In genomic region chr1:94925561-94926364, GRCh38 we compare ENCODE assay signal across 8 cellular contexts. TPM values are rescaled to one million over a fixed set of nuclear protein-coding genes. Genes with fewer than 3 reads are reported as not detected.
DNase-seq lines count a peak whose midpoint lies in the region; ATAC-seq and TF ChIP-seq lines count a peak whose summit lies in the region.

No MANE protein-coding gene starts in this region.

- H3K27me3 ChIP-seq in mucosa of stomach (ENCODE audit: control insufficient read depth, insufficient read depth, low read length): peaks cover 3% of the 10 kb centered on the region
- no peaks in the 10 kb centered on the region for H3K27me3 ChIP-seq in testis

- H3K4me3 Mint-ChIP-seq in activated T-helper 1 cell treated with anti-CD3 and anti-CD28 coated beads, Interleukin-12 subunit alpha, Interleukin-12 subunit beta, Interleukin-2, Interleukin-4 antibody, amounts not matched to agents 30 ng/mL and 10 ng/mL and 1 ng/mL, durations not matched to agents 14 hours and 24 hours and 36 hours: peak overlapping the region; percentile 78

- WGBS in testis, 2 donors: 1 to 2% methylated on average over 27 to 30 of the region's 36 CpGs

- H3K9me3 ChIP-seq in mucosa of stomach (ENCODE audit: control insufficient read depth, low read length): no peaks in the 10 kb centered on the region
- H3K9me3 ChIP-seq in testis: no peaks in the 10 kb centered on the region

- H3K9ac ChIP-seq in mucosa of stomach (ENCODE audit: low read length): peak overlapping the region; percentile 81

- H3K4me1 ChIP-seq in mucosa of stomach (ENCODE audit: control insufficient read depth, insufficient read depth, low read length): peaks cover 19% of the 10 kb centered on the region
- H3K4me1 ChIP-seq in testis: peaks cover 11% of the 10 kb centered on the region

- H3K4me1 Mint-ChIP-seq in activated T-helper 1 cell treated with anti-CD3 and anti-CD28 coated beads, Interleukin-12 subunit alpha, Interleukin-12 subunit beta, Interleukin-2, Interleukin-4 antibody, amounts not matched to agents 30 ng/mL and 10 ng/mL and 1 ng/mL, durations not matched to agents 14 hours and 24 hours and 36 hours (ENCODE audit: low read depth): peaks cover 21% of the 10 kb centered on the region

- H3K36me3 Mint-ChIP-seq in activated T-helper 1 cell treated with anti-CD3 and anti-CD28 coated beads, Interleukin-12 subunit alpha, Interleukin-12 subunit beta, Interleukin-2, Interleukin-4 antibody, amounts not matched to agents 30 ng/mL and 10 ng/mL and 1 ng/mL, durations not matched to agents 14 hours and 24 hours and 36 hours (ENCODE audit: low read depth): peaks cover 2% of the 10 kb centered on the region

- peak; percentile 1 for TF ChIP-seq CTCF in fibroblast of the aortic adventitia (IDR thresholded peaks at IDR 0.05; ENCODE audit: insufficient read depth, low read length)
- TF ChIP-seq CTCF in testis (IDR thresholded peaks at IDR 0.05): no peak

- H3K27me3 Mint-ChIP-seq in activated T-helper 1 cell treated with anti-CD3 and anti-CD28 coated beads, Interleukin-12 subunit alpha, Interleukin-12 subunit beta, Interleukin-2, Interleukin-4 antibody, amounts not matched to agents 30 ng/mL and 10 ng/mL and 1 ng/mL, durations not matched to agents 14 hours and 24 hours and 36 hours (ENCODE audit: insufficient read depth): peaks cover 43% of the 10 kb centered on the region

- H3K4me3 ChIP-seq in fibroblast of the aortic adventitia (ENCODE audit: low read depth, low read length) (peak overlapping the region; percentile 88), mucosa of stomach (ENCODE audit: low read length) (peak overlapping the region; percentile 38), testis (peak overlapping the region; percentile 65 to 74)

- H3K27ac ChIP-seq in testis: peak overlapping the region; percentile 92 to 95

- DNase-seq in DMS 273 (lab: John Stamatoyannopoulos, UW; ENCODE audit: unreplicated experiment) (peak; percentile 87), NCI-H2029 (lab: John Stamatoyannopoulos, UW) (peak; percentile 68), fibroblast of the aortic adventitia (ENCODE audit: low read depth) (peak; percentile 87), testis (peak; percentile 67), NK-92 (lab: John Stamatoyannopoulos, UW; ENCODE audit: unreplicated experiment) (no peak)
- DNase-seq in activated T-helper 1 cell treated with anti-CD3 and anti-CD28 coated beads, Interleukin-12 subunit alpha, Interleukin-12 subunit beta, Interleukin-2, Interleukin-4 antibody, amounts not matched to agents 30 ng/mL and 10 ng/mL and 1 ng/mL, durations not matched to agents 14 hours and 24 hours and 36 hours (ENCODE audit: low spot score): no peak

- intact Hi-C loops in activated T-helper 1 cell treated with anti-CD3 and anti-CD28 coated beads, Interleukin-12 subunit alpha, Interleukin-12 subunit beta, Interleukin-2, Interleukin-4 antibody, amounts not matched to agents 30 ng/mL and 10 ng/mL and 1 ng/mL, durations not matched to agents 14 hours and 24 hours and 36 hours (cut with micrococcal nuclease): loop anchor here (1.0 to 2.0 kb wide), 4 partner anchors 37 to 117 kb away; no protein-coding TSS in a partner anchor
- intact Hi-C loops in testis (cut with DNase I; ENCODE audit: low total_unique reads): loop anchor here (5.0 to 10.0 kb wide), 2 partner anchors 63 to 109 kb away; no protein-coding TSS in a partner anchor

- H3K9me3 Mint-ChIP-seq in activated T-helper 1 cell treated with anti-CD3 and anti-CD28 coated beads, Interleukin-12 subunit alpha, Interleukin-12 subunit beta, Interleukin-2, Interleukin-4 antibody, amounts not matched to agents 30 ng/mL and 10 ng/mL and 1 ng/mL, durations not matched to agents 14 hours and 24 hours and 36 hours: no peaks in the 10 kb centered on the region

- peak; percentile 32 for ATAC-seq in GM21825 (IDR thresholded peaks at IDR 0.05; ENCODE audit: unreplicated experiment)

- no peak for TF ChIP-seq POLR2A in testis (IDR thresholded peaks at IDR 0.05)

- no peaks in the 10 kb centered on the region for H3K36me3 ChIP-seq in mucosa of stomach (ENCODE audit: control insufficient read depth, insufficient read depth, low read length)
- H3K36me3 ChIP-seq in testis (ENCODE audit: low read depth, missing control alignments): no peaks in the 10 kb centered on the region

- H3K27ac Mint-ChIP-seq in activated T-helper 1 cell treated with anti-CD3 and anti-CD28 coated beads, Interleukin-12 subunit alpha, Interleukin-12 subunit beta, Interleukin-2, Interleukin-4 antibody, amounts not matched to agents 30 ng/mL and 10 ng/mL and 1 ng/mL, durations not matched to agents 14 hours and 24 hours and 36 hours: no peak overlapping the region

RNA-seq across cellular contexts. Expression of gene CNN3, which starts 1.1 kb away (rescaled TPM):
- total RNA-seq in activated T-helper 1 cell treated with anti-CD3 and anti-CD28 coated beads, Interleukin-12 subunit alpha, Interleukin-12 subunit beta, Interleukin-2, Interleukin-4 antibody, amounts not matched to agents 30 ng/mL and 10 ng/mL and 1 ng/mL, durations not matched to agents 14 hours and 24 hours and 36 hours: 1.4 and 1.9 TPM in 2 replicates
- total RNA-seq in fibroblast of the aortic adventitia (ENCODE audit: low replicate concordance): 211 and 318 TPM in 2 replicates
- total RNA-seq in testis: 10 to 100 TPM; 45.9 to 61.4 TPM
- 114 TPM for polyA plus RNA-seq in testis (ENCODE audit: insufficient read depth, low read depth, low replicate concordance)

Comparison
In these comparisons a context has a peak if more than half of its experiments do, and no peak if none do; other contexts are left out.
1. DNase-seq: peak in DMS 273 (single experiment), NCI-H2029 (single experiment), fibroblast of the aortic adventitia (single experiment) and testis (single experiment); none in activated T-helper 1 cell treated with anti-CD3 and anti-CD28 coated beads, Interleukin-12 subunit alpha, Interleukin-12 subunit beta, Interleukin-2, Interleukin-4 antibody, amounts not matched to agents 30 ng/mL and 10 ng/mL and 1 ng/mL, durations not matched to agents 14 hours and 24 hours and 36 hours (single experiment) and NK-92 (single experiment).
2. H3K4me3 ChIP-seq: peak in every context shown above with its lines; median percentile 88 in fibroblast of the aortic adventitia; 70 in testis; 38 in mucosa of stomach.
3. RNA of gene CNN3, which starts 1.1 kb away (total RNA-seq): 211 to 318 TPM in fibroblast of the aortic adventitia and 45.9 to 61.4 TPM in testis; 1.4 to 1.9 TPM in activated T-helper 1 cell treated with anti-CD3 and anti-CD28 coated beads, Interleukin-12 subunit alpha, Interleukin-12 subunit beta, Interleukin-2, Interleukin-4 antibody, amounts not matched to agents 30 ng/mL and 10 ng/mL and 1 ng/mL, durations not matched to agents 14 hours and 24 hours and 36 hours; every median in the first group is over 10 times any median in the second.